In genomic region chr2:225814554-225814953, GRCh38 we compare ENCODE assay signal across 29 cellular contexts.
DNase-seq lines count a peak whose midpoint lies in the region; ATAC-seq, FAIRE-seq and TF ChIP-seq lines count a peak whose summit lies in the region.
"Had no signal": no experiment of that assay in that cellular context is flagged by ENCODE, and none has a peak within 500 bp of the region (broad histone marks: within the 10 kb centered on the region; RNA-seq: fewer than 3 reads in every experiment).

No MANE protein-coding gene starts in this region.

- no peak overlapping the region for H2BK12ac ChIP-seq in trophoblast cell (ENCODE audit: low read length)

- H3K27ac ChIP-seq in foreskin keratinocyte (no peak overlapping the region), trophoblast cell (ENCODE audit: low read depth, low read length) (no peak overlapping the region), coronary artery (no peak overlapping the region)
- H3K27ac ChIP-seq: BLaER1 had no signal

- ATAC-seq in foreskin keratinocyte (peak; percentile 24), HG03521 (IDR thresholded peaks at IDR 0.05; ENCODE audit: unreplicated experiment) (no peak)
- ATAC-seq: GM12878 had no signal

- no peak overlapping the region for H4K8ac ChIP-seq in trophoblast cell (ENCODE audit: low read depth, low read length)

- H2AK5ac ChIP-seq in trophoblast cell (ENCODE audit: low read length) = no peak overlapping the region

- H3K79me1 ChIP-seq in trophoblast cell (ENCODE audit: low read length) = no peaks in the 10 kb centered on the region

- no peak overlapping the region for H2AFZ ChIP-seq in trophoblast cell (ENCODE audit: insufficient read depth, low read length, poor library complexity)

- H3K36me3 ChIP-seq in bronchial epithelial cell (ENCODE audit: control insufficient read depth, insufficient read depth, low read length) (no peaks in the 10 kb centered on the region), trophoblast cell (ENCODE audit: control insufficient read depth in 1 of 2, insufficient read depth in 2 of 2, low read length in 2 of 2) (no peaks in the 10 kb centered on the region)
- H3K36me3 ChIP-seq: BE2C, BLaER1 had no signal

- H3K23ac ChIP-seq in trophoblast cell (ENCODE audit: low read length) = no peak overlapping the region

- no peak overlapping the region for H2BK120ac ChIP-seq in trophoblast cell (ENCODE audit: insufficient read depth, low read length, poor library complexity)

- no peaks in the 10 kb centered on the region for H3K9me3 ChIP-seq in trophoblast cell (ENCODE audit: insufficient read depth, low read depth, low read length)
- H3K9me3 ChIP-seq: BE2C, BLaER1 had no signal

- no peak overlapping the region for H4K12ac ChIP-seq in trophoblast cell (ENCODE audit: low read depth, low read length)

- H3K4ac ChIP-seq in trophoblast cell (ENCODE audit: low read depth, low read length) = no peak overlapping the region

- H3K14ac ChIP-seq in trophoblast cell (ENCODE audit: low read length) = no peak overlapping the region

- peak; percentile 2 for DNase-seq in LHCN-M2 (ENCODE audit: low read depth)
- peak; percentile 39 for DNase-seq in bronchial epithelial cell (ENCODE audit: low read depth)
- DNase-seq in foreskin keratinocyte = peak; percentile 46 to 75
- DNase-seq in trophoblast cell = peak; percentile 10 to 64
- DNase-seq in coronary artery (ENCODE audit: low spot score) = no peak
- DNase-seq in activated CD4-positive, alpha-beta T cell treated with anti-CD3 and anti-CD28 coated beads, Interleukin-2, amount 50 U/mL, for 48 hours = no peak
- DNase-seq in NCI-H146 treated with DMSO at 0.1 percent for 48 hours (lab: John Stamatoyannopoulos, UW; ENCODE audit: unreplicated experiment) = no peak
- DNase-seq: 8988T; ACHN; BE2C; C1 segment of cervical spinal cord; CD4-positive, alpha-beta memory T cell; CD4-positive, CD25-positive, alpha-beta regulatory T cell; CD8-positive, alpha-beta memory T cell; COR-L47; DMS 273 treated with DMSO at 0.1 percent for 48 hours; DMS153; DMS53; DMS79; DND-41; EL; GDM1 had no signal

- TF ChIP-seq CTCF in bronchial epithelial cell (IDR thresholded peaks at IDR 0.05; ENCODE audit: insufficient read depth, low read length, severe bottlenecking) (no peak), foreskin keratinocyte (conservative IDR thresholded peaks at IDR 0.05) (no peak), coronary artery (IDR thresholded peaks at IDR 0.05) (no peak)

- no peak overlapping the region for H3K4me3 ChIP-seq in bronchial epithelial cell (ENCODE audit: low read depth, low read length)
- H3K4me3 ChIP-seq in trophoblast cell (ENCODE audit: low read depth, low read length) = no peak overlapping the region
- H3K4me3 ChIP-seq in coronary artery = no peak overlapping the region
- H3K4me3 ChIP-seq: BLaER1, GM12878 had no signal

- no peak overlapping the region for H3K4me2 ChIP-seq in trophoblast cell (ENCODE audit: low read length)
- H3K4me2 ChIP-seq: BLaER1 had no signal

- no peak overlapping the region for H3K18ac ChIP-seq in trophoblast cell (ENCODE audit: low read length)

- H3K4me1 ChIP-seq in foreskin keratinocyte (peaks cover 6% of the 10 kb centered on the region), trophoblast cell (ENCODE audit: control insufficient read depth in 1 of 2, insufficient read depth in 2 of 2, low read length in 2 of 2) (no peaks in the 10 kb centered on the region)
- H3K4me1 ChIP-seq: BE2C, BLaER1 had no signal

- no peak overlapping the region for H4K91ac ChIP-seq in trophoblast cell (ENCODE audit: low read depth, low read length)

- FAIRE-seq in bronchial epithelial cell (lab: Jason Lieb, UNC) = no peak
- FAIRE-seq: A204.1, GM12878, GM12892, GM18507, GM19239 had no signal

- H3K27me3 ChIP-seq in bronchial epithelial cell (ENCODE audit: control insufficient read depth, insufficient read depth, low read length) = no peaks in the 10 kb centered on the region
- H3K27me3 ChIP-seq in foreskin keratinocyte = no peaks in the 10 kb centered on the region
- H3K27me3 ChIP-seq in trophoblast cell (ENCODE audit: insufficient read depth, low read length) = no peaks in the 10 kb centered on the region
- H3K27me3 ChIP-seq: BE2C, BLaER1 had no signal

- H3K9ac ChIP-seq in trophoblast cell (ENCODE audit: low read length) = no peak overlapping the region
- H3K9ac ChIP-seq: BLaER1 had no signal

- no peak overlapping the region for H2BK5ac ChIP-seq in trophoblast cell (ENCODE audit: low read depth, low read length, poor library complexity)

- no peaks in the 10 kb centered on the region for H3K79me2 ChIP-seq in trophoblast cell (ENCODE audit: control insufficient read depth, insufficient read depth, low read length, poor library complexity)

Comparison
In these comparisons a context has a peak if more than half of its experiments do, and no peak if none do; other contexts are left out.
1. DNase-seq: peak in LHCN-M2 (single experiment), bronchial epithelial cell (single experiment), foreskin keratinocyte (2 of 2) and trophoblast cell (2 of 2); none in coronary artery (single experiment), activated CD4-positive, alpha-beta T cell treated with anti-CD3 and anti-CD28 coated beads, Interleukin-2, amount 50 U/mL, for 48 hours (0 of 2) and NCI-H146 treated with DMSO at 0.1 percent for 48 hours (single experiment).